2 cellular contexts compared by ENCODE assay signal in the genomic region with DNA sequence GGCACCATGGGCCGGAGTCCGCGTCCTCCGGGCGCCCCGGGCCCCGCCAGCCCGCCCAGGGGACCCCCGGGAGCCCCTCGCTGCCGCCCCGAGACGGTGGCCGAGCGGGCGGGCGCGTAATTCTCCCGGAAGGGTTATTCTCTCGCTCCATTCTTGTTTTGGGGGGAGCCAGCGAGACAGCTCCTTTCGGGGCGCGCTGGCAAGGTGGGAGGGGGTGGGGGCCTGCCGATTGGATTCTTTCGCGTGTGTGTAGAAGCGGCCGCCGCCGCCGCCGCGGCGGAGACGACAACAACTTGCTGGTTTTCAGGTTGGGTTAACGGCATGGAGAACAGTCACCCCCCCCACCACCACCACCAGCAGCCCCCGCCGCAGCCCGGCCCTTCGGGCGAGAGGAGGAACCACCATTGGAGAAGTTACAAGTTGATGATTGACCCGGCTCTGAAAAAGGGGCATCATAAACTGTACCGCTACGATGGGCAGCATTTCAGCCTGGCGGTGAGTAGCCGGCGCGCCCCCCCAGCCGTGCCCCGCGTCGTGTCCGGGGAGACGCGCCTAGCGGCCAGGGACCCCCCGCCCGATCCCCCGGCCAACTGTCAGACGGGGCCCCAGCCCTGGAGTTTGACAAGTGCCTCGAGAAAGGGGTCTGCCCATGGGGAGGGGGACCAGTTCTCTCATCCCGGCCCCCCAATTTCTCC.
A peak's percentile ranks its signal among the peaks of the same experiment; 100 is the strongest.
TF ChIP-seq lines count a peak whose summit lies in the region.

No MANE protein-coding gene starts in this region.

TF ChIP-seq in Ishikawa, 13 proteins besides CTCF, POLR2A, EP300 and RAD21:
- no peak for TF ChIP-seq FOXM1 (IDR thresholded peaks at IDR 0.05; ENCODE audit: borderline replicate concordance, low read depth)
- peak; percentile 71 for TF ChIP-seq ZBTB7A (IDR thresholded peaks at IDR 0.05; ENCODE audit: low read depth)

TF ChIP-seq in H1, 55 proteins besides CTCF, POLR2A, EP300 and RAD21:
- no peak for TF ChIP-seq FOSL1 (IDR thresholded peaks at IDR 0.05; ENCODE audit: insufficient read depth, low read depth, low read length)
- no peak for TF ChIP-seq CBX5 (IDR thresholded peaks at IDR 0.05; ENCODE audit: low read depth, low read length)
- TF ChIP-seq CHD1 (IDR thresholded peaks at IDR 0.05; ENCODE audit: low read depth, low read length), result no peak
- TF ChIP-seq GABPA (IDR thresholded peaks at IDR 0.05; ENCODE audit: borderline replicate concordance, insufficient read depth, low read length), result no peak
- no peak for TF ChIP-seq RNF2 (IDR thresholded peaks at IDR 0.05; ENCODE audit: borderline replicate concordance, low read depth, low read length, missing control alignments, poor library complexity, severe bottlenecking)
- TF ChIP-seq EZH2 (IDR thresholded peaks at IDR 0.05; ENCODE audit: low read depth, low read length, severe bottlenecking), result no peak
- no peak for TF ChIP-seq KDM4A (IDR thresholded peaks at IDR 0.05; ENCODE audit: low read depth, low read length, severe bottlenecking)
- no peak for TF ChIP-seq CHD2 (IDR thresholded peaks at IDR 0.05; ENCODE audit: low read length)
- no peak for TF ChIP-seq YY1 (IDR thresholded peaks at IDR 0.05; ENCODE audit: low read depth, low read length)
- TF ChIP-seq RBBP5 (IDR thresholded peaks at IDR 0.05; ENCODE audit: borderline replicate concordance, low read depth, low read length), result no peak
- TF ChIP-seq BRCA1 (IDR thresholded peaks at IDR 0.05; ENCODE audit: low read depth, low read length), result no peak
- no peak for TF ChIP-seq NRF1 (IDR thresholded peaks at IDR 0.05; ENCODE audit: low read depth, low read length)
- TF ChIP-seq MAFK (IDR thresholded peaks at IDR 0.05; ENCODE audit: low read depth, low read length), result no peak
